ENCODE assay signal across 9 cellular contexts in the genomic region with DNA sequence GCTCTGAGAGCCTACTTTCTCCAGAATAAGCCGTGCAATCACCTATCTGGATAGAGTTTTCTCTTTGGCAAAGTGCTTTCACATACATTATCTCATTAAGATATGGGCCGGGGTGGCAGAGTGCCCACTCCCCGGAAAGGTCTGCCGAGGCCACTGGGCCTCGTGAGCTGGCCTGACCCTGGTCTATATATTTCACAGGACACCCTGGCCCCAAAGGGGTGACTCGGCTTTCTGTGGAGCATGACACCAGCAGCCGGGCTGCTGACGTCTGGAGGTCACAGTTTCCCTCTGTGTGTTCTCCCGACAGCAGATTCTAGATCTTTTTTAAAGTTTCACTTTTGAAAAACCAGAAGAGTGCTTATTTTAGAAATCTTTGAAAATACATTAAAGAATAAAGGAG. TPM values are rescaled to one million over a fixed set of nuclear protein-coding genes. Genes with fewer than 3 reads are reported as not detected.
DNase-seq lines count a peak whose midpoint lies in the region; ATAC-seq and TF ChIP-seq lines count a peak whose summit lies in the region.
"Had no signal": no experiment of that assay in that cellular context is flagged by ENCODE, and none has a peak within 500 bp of the region (broad histone marks: within the 10 kb centered on the region; RNA-seq: fewer than 3 reads in every experiment).

No MANE protein-coding gene starts in this region.

- peak overlapping the region; percentile 66 for H3K4me2 ChIP-seq in osteoblast (ENCODE audit: insufficient read depth, low read length)

- no peak for TF ChIP-seq CTCF in adrenal gland (IDR thresholded peaks at IDR 0.05)
- no peak for TF ChIP-seq CTCF in heart left ventricle (IDR thresholded peaks at IDR 0.05)
- TF ChIP-seq CTCF in osteoblast (IDR thresholded peaks at IDR 0.05; ENCODE audit: extremely low read depth, low read depth, low read length), result no peak

- WGBS in adrenal gland, 4 donors, result 11 to 21% (median 11%) methylated on average over 6 to 9 of the region's 9 CpGs
- WGBS in heart left ventricle, 4 donors, result 16 to 34% (median 20%) methylated on average over 9 of the region's 9 CpGs

- peak; percentile 82 to 94 (median 89) for DNase-seq in adrenal gland
- peak; percentile 76 to 92 (median 84) for DNase-seq in heart left ventricle
- DNase-seq in osteoblast (ENCODE audit: insufficient read length, low spot score, missing footprints), result no peak
- DNase-seq in H4 (ENCODE audit: low spot score), result no peak
- DNase-seq in NOMO-1 (lab: John Stamatoyannopoulos, UW; ENCODE audit: unreplicated experiment in 2 of 2), result no peak
- DNase-seq: NCI-H526 had no signal

- no peaks in the 10 kb centered on the region for H3K36me3 ChIP-seq in ACC112 (ENCODE audit: insufficient read depth, low read length)
- no peaks in the 10 kb centered on the region for H3K36me3 ChIP-seq in adrenal gland (replicated peaks in 1 of 2)
- H3K36me3 ChIP-seq in heart left ventricle, result no peaks in the 10 kb centered on the region
- no peaks in the 10 kb centered on the region for H3K36me3 ChIP-seq in osteoblast (ENCODE audit: insufficient read depth, low read length)

- H3K27ac ChIP-seq in ACC112 (ENCODE audit: low read depth, low read length), result peak overlapping the region; percentile 56
- peak overlapping the region in 4 of 5 donors; percentile 61 to 88 (median 75) for H3K27ac ChIP-seq in adrenal gland
- H3K27ac ChIP-seq in heart left ventricle, result peak overlapping the region; percentile 71 to 97 (median 88)
- H3K27ac ChIP-seq in osteoblast (ENCODE audit: low read depth, low read length), result peak overlapping the region; percentile 53

- H3K4me3 ChIP-seq in ACC112 (ENCODE audit: low read depth, low read length), result peak overlapping the region; percentile 63
- H3K4me3 ChIP-seq in adrenal gland, result peak overlapping the region in 1 of 4 donors; percentile 2
- peak overlapping the region in 7 of 12 donors; percentile 2 to 29 (median 18) for H3K4me3 ChIP-seq in heart left ventricle
- H3K4me3 ChIP-seq in osteoblast (ENCODE audit: insufficient read depth, low read length), result peak overlapping the region; percentile 42

- H3K27me3 ChIP-seq in ACC112 (ENCODE audit: insufficient read depth, low read length) (no peaks in the 10 kb centered on the region), adrenal gland (no peaks in the 10 kb centered on the region), heart left ventricle (no peaks in the 10 kb centered on the region), osteoblast (ENCODE audit: insufficient read depth, low read length) (no peaks in the 10 kb centered on the region)

- H3K9me3 ChIP-seq in adrenal gland (replicated peaks in 1 of 3) (no peaks in the 10 kb centered on the region), heart left ventricle (no peaks in the 10 kb centered on the region), osteoblast (ENCODE audit: low read depth, low read length) (no peaks in the 10 kb centered on the region)

- peak in 1 of 2 donors; percentile 8 for TF ChIP-seq POLR2A in adrenal gland (IDR thresholded peaks at IDR 0.05)
- no peak for TF ChIP-seq POLR2A in heart left ventricle (IDR thresholded peaks at IDR 0.05)

- H2AFZ ChIP-seq in ACC112 (ENCODE audit: low read length, unreplicated experiment) (peak overlapping the region; percentile 78), osteoblast (ENCODE audit: low read length) (peak overlapping the region; percentile 72)

- intact Hi-C loops in adrenal gland (cut with DNase I), result no loop called here
- intact Hi-C loops in heart left ventricle (cut with DNase I), result loop anchor here in 1 of 10 donors (10.0 kb wide), 1 partner anchor 148 kb away; no protein-coding TSS in a partner anchor

- H3K79me2 ChIP-seq in ACC112 (ENCODE audit: control insufficient read depth, insufficient read depth, low read length, unreplicated experiment) (no peaks in the 10 kb centered on the region), osteoblast (ENCODE audit: insufficient read depth, low read length) (no peaks in the 10 kb centered on the region)

- H4K20me1 ChIP-seq in osteoblast (ENCODE audit: insufficient read depth, low read length), result no peaks in the 10 kb centered on the region

- H3K4me1 ChIP-seq in ACC112 (ENCODE audit: control insufficient read depth, insufficient read depth, low read length, unreplicated experiment) (peaks cover 17% of the 10 kb centered on the region), adrenal gland (replicated peaks in 1 of 2) (peaks cover 19 to 34% of the 10 kb centered on the region in 2 donors), heart left ventricle (peaks cover 0 to 61% (median 44%) of the 10 kb centered on the region in 12 donors), osteoblast (ENCODE audit: insufficient read depth, low read length) (peaks cover 15% of the 10 kb centered on the region)

- ATAC-seq in heart left ventricle (peak; percentile 80 to 85 (median 82)), GM19452 (IDR thresholded peaks at IDR 0.05; ENCODE audit: unreplicated experiment) (no peak), HG03520 (IDR thresholded peaks at IDR 0.05; ENCODE audit: unreplicated experiment) (no peak)

RNA-seq across cellular contexts. Expression of a gene that starts 27.9 kb away (rescaled TPM):
- total RNA-seq in adrenal gland, result 100 to 1,000 TPM in 7 of 8 donors, 10 to 100 TPM in 1; 94.7 to 312 (median 121) TPM
- polyA plus RNA-seq in adrenal gland, result 100 to 1,000 TPM in 1 of 3 donors, 10 to 100 TPM in 2; 20.8 to 198 (median 27.1) TPM
- total RNA-seq in heart left ventricle, result 1,000 to 10,000 TPM; 1,194 to 2,963 (median 1,871) TPM
- polyA plus RNA-seq in heart left ventricle, result 1,000 to 10,000 TPM in 1 of 2 donors, 100 to 1,000 TPM in 1; 494 to 1,113 TPM
- total RNA-seq in osteoblast, result 105 and 107 TPM in 2 replicates
- 50.5 and 74.7 TPM in 2 replicates for total RNA-seq in H4 (2014; rRNA removed; shearing (Covaris generic))

Comparison
In these comparisons a context has a peak if more than half of its experiments do, and no peak if none do; other contexts are left out.
1. DNase-seq: peak in adrenal gland (7 of 7) and heart left ventricle (5 of 5); none in osteoblast (single experiment), H4 (single experiment) and NOMO-1 (0 of 2).
2. ATAC-seq: peak in heart left ventricle (4 of 4); none in GM19452 (single experiment) and HG03520 (single experiment).
3. Peak in every context shown above with its lines, with median percentiles within 50 percentile points of each other: H3K27ac ChIP-seq.